15 cellular contexts compared by ENCODE assay signal in the genomic region with DNA sequence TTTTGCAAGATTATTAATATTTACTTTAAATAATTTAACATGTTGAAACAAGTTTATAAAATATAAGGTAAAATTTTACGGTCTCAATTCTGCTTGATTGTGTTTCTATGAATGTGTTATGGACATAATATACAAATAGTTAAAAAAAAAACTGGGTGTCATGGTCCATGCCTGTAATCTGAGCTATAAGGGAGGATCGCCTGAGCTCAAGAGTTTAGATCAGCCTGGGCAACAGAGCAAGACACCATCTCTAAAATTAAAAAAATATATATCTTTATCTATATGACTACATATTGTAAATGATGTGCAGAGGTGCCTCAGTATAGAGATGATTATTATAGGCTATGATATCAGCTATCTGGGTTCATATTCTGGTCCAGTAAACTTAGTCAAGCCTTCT.
"Had no signal": no experiment of that assay in that cellular context is flagged by ENCODE, and none has a peak within 500 bp of the region (broad histone marks: within the 10 kb centered on the region; RNA-seq: fewer than 3 reads in every experiment).

No MANE protein-coding gene starts in this region.

- H3K36me3 Mint-ChIP-seq: stimulated activated naive B cell treated with anti-CD40 and anti-IgM and Interleukin-4, amounts not matched to agents 10 μg/mL and 1 μg/mL and 100 μg/mL, for 72 hours had no signal

- H3K27ac Mint-ChIP-seq: activated CD4-positive, alpha-beta memory T cell treated with anti-CD3 and anti-CD28 coated beads, Interleukin-2, amount 10 ng/mL, durations not matched to agents 7 days and 5 days had no signal

- H3K4me3 Mint-ChIP-seq: activated CD4-positive, alpha-beta memory T cell treated with anti-CD3 and anti-CD28 coated beads, Interleukin-2, amount 10 ng/mL, durations not matched to agents 7 days and 5 days; activated CD4-positive, alpha-beta T cell treated with anti-CD3 and anti-CD28 coated beads for 36 hours; stimulated activated naive B cell treated with anti-CD40 and anti-IgM and Interleukin-4, amounts not matched to agents 10 μg/mL and 1 μg/mL and 100 μg/mL, for 72 hours had no signal

- H3K9me3 ChIP-seq: adrenal gland, gastroesophageal sphincter, spleen had no signal

- H3K27ac ChIP-seq: adrenal gland, gastroesophageal sphincter had no signal

- DNase-seq: activated CD4-positive, alpha-beta memory T cell treated with anti-CD3 and anti-CD28 coated beads, Interleukin-2, amount 10 ng/mL, durations not matched to agents 7 days and 5 days; activated CD4-positive, alpha-beta T cell treated with anti-CD3 and anti-CD28 coated beads for 36 hours; activated naive CD4-positive, alpha-beta T cell; adrenal gland; central memory CD4-positive, alpha-beta T cell; cortex of kidney; effector memory CD4-positive, alpha-beta T cell; spleen; stimulated activated CD4-positive, alpha-beta T cell treated with anti-CD3 and anti-CD28 coated beads, Interleukin-1b, Interleukin-23, amount 100 ng/mL, for 48 hours; stimulated activated naive B cell treated with anti-CD40 and anti-IgM and Interleukin-4, amounts not matched to agents 10 μg/mL and 1 μg/mL and 100 μg/mL, for 72 hours; substantia nigra; SW 1271 had no signal

- H3K27me3 Mint-ChIP-seq: activated CD4-positive, alpha-beta memory T cell treated with anti-CD3 and anti-CD28 coated beads, Interleukin-2, amount 10 ng/mL, durations not matched to agents 7 days and 5 days; activated CD4-positive, alpha-beta T cell treated with anti-CD3 and anti-CD28 coated beads for 36 hours; progenitor cell of endocrine pancreas; stimulated activated naive B cell treated with anti-CD40 and anti-IgM and Interleukin-4, amounts not matched to agents 10 μg/mL and 1 μg/mL and 100 μg/mL, for 72 hours had no signal

- H3K27me3 ChIP-seq: adrenal gland, gastroesophageal sphincter, spleen had no signal

- H3K9me3 Mint-ChIP-seq: activated CD4-positive, alpha-beta memory T cell treated with anti-CD3 and anti-CD28 coated beads, Interleukin-2, amount 10 ng/mL, durations not matched to agents 7 days and 5 days; stimulated activated naive B cell treated with anti-CD40 and anti-IgM and Interleukin-4, amounts not matched to agents 10 μg/mL and 1 μg/mL and 100 μg/mL, for 72 hours had no signal

- ATAC-seq: activated CD4-positive, alpha-beta T cell treated with anti-CD3 and anti-CD28 coated beads for 36 hours; gastroesophageal sphincter; sciatic nerve had no signal

- H3K4me3 ChIP-seq: adrenal gland, gastroesophageal sphincter, spleen had no signal

- H3K36me3 ChIP-seq: adrenal gland, gastroesophageal sphincter, spleen had no signal
